ENCODE assay signal across 1 cellular context in the genomic region with DNA sequence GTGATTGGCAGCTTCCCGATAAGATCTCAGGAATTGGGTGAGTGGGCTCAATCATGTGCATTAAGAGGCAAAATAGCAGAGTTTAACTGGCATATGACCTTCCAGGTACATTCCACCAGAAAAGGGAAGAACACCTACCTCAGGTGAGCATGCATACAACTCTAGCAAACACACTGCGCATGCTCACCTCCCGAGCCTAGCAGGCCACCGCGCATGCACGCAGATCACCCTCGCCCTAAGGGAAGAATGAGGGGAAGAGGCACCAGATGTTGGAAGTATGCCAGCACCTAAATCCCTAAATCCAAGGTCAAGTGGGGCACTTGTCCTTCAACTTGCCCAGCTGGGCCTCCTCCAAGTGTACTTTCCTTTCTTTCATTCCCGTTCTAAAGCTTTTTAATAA.
TF ChIP-seq lines count a peak whose summit lies in the region.

No MANE protein-coding gene starts in this region.

TF ChIP-seq in H1, 55 proteins besides CTCF, POLR2A, EP300 and RAD21:
- TF ChIP-seq, protein P1, sequence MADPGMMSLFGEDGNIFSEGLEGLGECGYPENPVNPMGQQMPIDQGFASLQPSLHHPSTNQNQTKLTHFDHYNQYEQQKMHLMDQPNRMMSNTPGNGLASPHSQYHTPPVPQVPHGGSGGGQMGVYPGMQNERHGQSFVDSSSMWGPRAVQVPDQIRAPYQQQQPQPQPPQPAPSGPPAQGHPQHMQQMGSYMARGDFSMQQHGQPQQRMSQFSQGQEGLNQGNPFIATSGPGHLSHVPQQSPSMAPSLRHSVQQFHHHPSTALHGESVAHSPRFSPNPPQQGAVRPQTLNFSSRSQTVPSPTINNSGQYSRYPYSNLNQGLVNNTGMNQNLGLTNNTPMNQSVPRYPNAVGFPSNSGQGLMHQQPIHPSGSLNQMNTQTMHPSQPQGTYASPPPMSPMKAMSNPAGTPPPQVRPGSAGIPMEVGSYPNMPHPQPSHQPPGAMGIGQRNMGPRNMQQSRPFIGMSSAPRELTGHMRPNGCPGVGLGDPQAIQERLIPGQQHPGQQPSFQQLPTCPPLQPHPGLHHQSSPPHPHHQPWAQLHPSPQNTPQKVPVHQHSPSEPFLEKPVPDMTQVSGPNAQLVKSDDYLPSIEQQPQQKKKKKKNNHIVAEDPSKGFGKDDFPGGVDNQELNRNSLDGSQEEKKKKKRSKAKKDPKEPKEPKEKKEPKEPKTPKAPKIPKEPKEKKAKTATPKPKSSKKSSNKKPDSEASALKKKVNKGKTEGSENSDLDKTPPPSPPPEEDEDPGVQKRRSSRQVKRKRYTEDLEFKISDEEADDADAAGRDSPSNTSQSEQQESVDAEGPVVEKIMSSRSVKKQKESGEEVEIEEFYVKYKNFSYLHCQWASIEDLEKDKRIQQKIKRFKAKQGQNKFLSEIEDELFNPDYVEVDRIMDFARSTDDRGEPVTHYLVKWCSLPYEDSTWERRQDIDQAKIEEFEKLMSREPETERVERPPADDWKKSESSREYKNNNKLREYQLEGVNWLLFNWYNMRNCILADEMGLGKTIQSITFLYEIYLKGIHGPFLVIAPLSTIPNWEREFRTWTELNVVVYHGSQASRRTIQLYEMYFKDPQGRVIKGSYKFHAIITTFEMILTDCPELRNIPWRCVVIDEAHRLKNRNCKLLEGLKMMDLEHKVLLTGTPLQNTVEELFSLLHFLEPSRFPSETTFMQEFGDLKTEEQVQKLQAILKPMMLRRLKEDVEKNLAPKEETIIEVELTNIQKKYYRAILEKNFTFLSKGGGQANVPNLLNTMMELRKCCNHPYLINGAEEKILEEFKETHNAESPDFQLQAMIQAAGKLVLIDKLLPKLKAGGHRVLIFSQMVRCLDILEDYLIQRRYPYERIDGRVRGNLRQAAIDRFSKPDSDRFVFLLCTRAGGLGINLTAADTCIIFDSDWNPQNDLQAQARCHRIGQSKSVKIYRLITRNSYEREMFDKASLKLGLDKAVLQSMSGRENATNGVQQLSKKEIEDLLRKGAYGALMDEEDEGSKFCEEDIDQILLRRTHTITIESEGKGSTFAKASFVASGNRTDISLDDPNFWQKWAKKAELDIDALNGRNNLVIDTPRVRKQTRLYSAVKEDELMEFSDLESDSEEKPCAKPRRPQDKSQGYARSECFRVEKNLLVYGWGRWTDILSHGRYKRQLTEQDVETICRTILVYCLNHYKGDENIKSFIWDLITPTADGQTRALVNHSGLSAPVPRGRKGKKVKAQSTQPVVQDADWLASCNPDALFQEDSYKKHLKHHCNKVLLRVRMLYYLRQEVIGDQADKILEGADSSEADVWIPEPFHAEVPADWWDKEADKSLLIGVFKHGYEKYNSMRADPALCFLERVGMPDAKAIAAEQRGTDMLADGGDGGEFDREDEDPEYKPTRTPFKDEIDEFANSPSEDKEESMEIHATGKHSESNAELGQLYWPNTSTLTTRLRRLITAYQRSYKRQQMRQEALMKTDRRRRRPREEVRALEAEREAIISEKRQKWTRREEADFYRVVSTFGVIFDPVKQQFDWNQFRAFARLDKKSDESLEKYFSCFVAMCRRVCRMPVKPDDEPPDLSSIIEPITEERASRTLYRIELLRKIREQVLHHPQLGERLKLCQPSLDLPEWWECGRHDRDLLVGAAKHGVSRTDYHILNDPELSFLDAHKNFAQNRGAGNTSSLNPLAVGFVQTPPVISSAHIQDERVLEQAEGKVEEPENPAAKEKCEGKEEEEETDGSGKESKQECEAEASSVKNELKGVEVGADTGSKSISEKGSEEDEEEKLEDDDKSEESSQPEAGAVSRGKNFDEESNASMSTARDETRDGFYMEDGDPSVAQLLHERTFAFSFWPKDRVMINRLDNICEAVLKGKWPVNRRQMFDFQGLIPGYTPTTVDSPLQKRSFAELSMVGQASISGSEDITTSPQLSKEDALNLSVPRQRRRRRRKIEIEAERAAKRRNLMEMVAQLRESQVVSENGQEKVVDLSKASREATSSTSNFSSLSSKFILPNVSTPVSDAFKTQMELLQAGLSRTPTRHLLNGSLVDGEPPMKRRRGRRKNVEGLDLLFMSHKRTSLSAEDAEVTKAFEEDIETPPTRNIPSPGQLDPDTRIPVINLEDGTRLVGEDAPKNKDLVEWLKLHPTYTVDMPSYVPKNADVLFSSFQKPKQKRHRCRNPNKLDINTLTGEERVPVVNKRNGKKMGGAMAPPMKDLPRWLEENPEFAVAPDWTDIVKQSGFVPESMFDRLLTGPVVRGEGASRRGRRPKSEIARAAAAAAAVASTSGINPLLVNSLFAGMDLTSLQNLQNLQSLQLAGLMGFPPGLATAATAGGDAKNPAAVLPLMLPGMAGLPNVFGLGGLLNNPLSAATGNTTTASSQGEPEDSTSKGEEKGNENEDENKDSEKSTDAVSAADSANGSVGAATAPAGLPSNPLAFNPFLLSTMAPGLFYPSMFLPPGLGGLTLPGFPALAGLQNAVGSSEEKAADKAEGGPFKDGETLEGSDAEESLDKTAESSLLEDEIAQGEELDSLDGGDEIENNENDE (IDR thresholded peaks at IDR 0.05; ENCODE audit: insufficient replicate concordance, low read length) = no peak
- TF ChIP-seq, protein P2, sequence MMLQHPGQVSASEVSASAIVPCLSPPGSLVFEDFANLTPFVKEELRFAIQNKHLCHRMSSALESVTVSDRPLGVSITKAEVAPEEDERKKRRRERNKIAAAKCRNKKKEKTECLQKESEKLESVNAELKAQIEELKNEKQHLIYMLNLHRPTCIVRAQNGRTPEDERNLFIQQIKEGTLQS (IDR thresholded peaks at IDR 0.05; ENCODE audit: insufficient read depth, low read depth, low read length) = no peak
- TF ChIP-seq SAP30 (IDR thresholded peaks at IDR 0.05; ENCODE audit: insufficient read depth, insufficient replicate concordance, low read length) = no peak
- TF ChIP-seq BCL11A (IDR thresholded peaks at IDR 0.05; ENCODE audit: low read depth in 2 of 2, low read length in 2 of 2) = no peak
- no peak for TF ChIP-seq EZH2 (IDR thresholded peaks at IDR 0.05; ENCODE audit: low read depth, low read length, severe bottlenecking)
- TF ChIP-seq POLR2AphosphoS5 (IDR thresholded peaks at IDR 0.05; ENCODE audit: low read depth, low read length) = no peak
- no peak for TF ChIP-seq KDM1A (IDR thresholded peaks at IDR 0.05; ENCODE audit: borderline replicate concordance, low read length)
- no peak for TF ChIP-seq SP1 (IDR thresholded peaks at IDR 0.05; ENCODE audit: low read depth, low read length)
- TF ChIP-seq SUZ12 (IDR thresholded peaks at IDR 0.05; ENCODE audit: low read length) = no peak
- TF ChIP-seq ZNF274 (IDR thresholded peaks at IDR 0.05; ENCODE audit: borderline replicate concordance, extremely low read depth, low read length) = no peak
- TF ChIP-seq POU5F1 (IDR thresholded peaks at IDR 0.05; ENCODE audit: low read depth, low read length) = no peak
- TF ChIP-seq CEBPB (IDR thresholded peaks at IDR 0.05; ENCODE audit: low read depth, low read length) = no peak
- no peak for TF ChIP-seq CBX5 (IDR thresholded peaks at IDR 0.05; ENCODE audit: low read depth, low read length)
- no peak for TF ChIP-seq TCF12 (IDR thresholded peaks at IDR 0.05; ENCODE audit: low read depth, low read length)
- TF ChIP-seq GTF2F1 (IDR thresholded peaks at IDR 0.05; ENCODE audit: borderline replicate concordance, low read depth, low read length) = no peak
- TF ChIP-seq TAF1 (IDR thresholded peaks at IDR 0.05; ENCODE audit: low read depth, low read length) = no peak
- TF ChIP-seq, protein P3, sequence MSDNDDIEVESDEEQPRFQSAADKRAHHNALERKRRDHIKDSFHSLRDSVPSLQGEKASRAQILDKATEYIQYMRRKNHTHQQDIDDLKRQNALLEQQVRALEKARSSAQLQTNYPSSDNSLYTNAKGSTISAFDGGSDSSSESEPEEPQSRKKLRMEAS (IDR thresholded peaks at IDR 0.05) = no peak
- TF ChIP-seq TEAD4 (IDR thresholded peaks at IDR 0.05; ENCODE audit: low read depth, low read length) = no peak
